ENCODE assay signal across 17 cellular contexts in the genomic region with DNA sequence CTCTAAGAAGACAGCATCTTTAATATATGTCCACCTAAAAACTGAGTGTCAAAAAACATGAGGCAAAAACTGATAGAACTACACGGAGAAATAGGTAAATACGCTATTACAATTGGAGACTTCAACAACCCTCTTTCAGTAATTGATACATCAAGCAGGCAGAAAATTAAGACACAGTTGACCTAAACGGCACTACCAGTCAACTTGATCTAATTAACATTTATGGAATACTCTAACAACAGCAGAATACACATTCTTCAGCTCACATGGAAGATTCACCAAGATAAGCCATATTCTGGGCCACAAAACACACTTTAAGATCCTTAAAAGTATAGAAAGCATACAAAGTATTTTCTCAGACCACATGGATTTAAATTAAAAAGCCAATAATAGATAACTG.
DNase-seq lines count a peak whose midpoint lies in the region; ATAC-seq and TF ChIP-seq lines count a peak whose summit lies in the region.
"Had no signal": no experiment of that assay in that cellular context is flagged by ENCODE, and none has a peak within 500 bp of the region (broad histone marks: within the 10 kb centered on the region; RNA-seq: fewer than 3 reads in every experiment).

No MANE protein-coding gene starts in this region.

- peaks cover 40% of the 10 kb centered on the region for H3K36me3 Mint-ChIP-seq in activated naive CD4-positive, alpha-beta T cell treated with anti-CD3 and anti-CD28 coated beads, Interleukin-2, amount 50 U/mL, for 24 hours

- H3K36me3 ChIP-seq in HCT116 (ENCODE audit: control insufficient read depth in 1 of 2, insufficient read depth in 2 of 2, low read length in 2 of 2): peaks cover 0 to 18% of the 10 kb centered on the region in 2 experiments; a peak in 2 of 4 replicates
- peaks cover 21% of the 10 kb centered on the region for H3K36me3 ChIP-seq in brain microvascular endothelial cell (replicated peaks)
- peaks cover 17% of the 10 kb centered on the region for H3K36me3 ChIP-seq in smooth muscle cell (ENCODE audit: low read depth)
- peaks cover 22% of the 10 kb centered on the region for H3K36me3 ChIP-seq in OCI-LY7 (ENCODE audit: insufficient read depth, low read length)
- H3K36me3 ChIP-seq: gastrocnemius medialis had no signal

- POLR2A ChIA-PET in HCT116 (lab: Charles Lee): interaction anchor here (2.0 kb wide), 1 partner anchor 81 kb away, joined by 5 read pairs; no protein-coding TSS in a partner anchor
- POLR2A ChIA-PET in OCI-LY7 (lab: Charles Lee): no interaction called here

- DNase-seq in activated naive CD4-positive, alpha-beta T cell treated with Interleukin-2 at 50 U/mL for 16 hours: no peak
- no peak for DNase-seq in HCT116 (ENCODE audit: low read depth, low spot score)
- no peak for DNase-seq in brain microvascular endothelial cell
- no peak for DNase-seq in smooth muscle cell (lab: John Stamatoyannopoulos, UW; ENCODE audit: unreplicated experiment)
- DNase-seq in T1000 (lab: John Stamatoyannopoulos, UW): no peak
- no peak for DNase-seq in H4 (ENCODE audit: low spot score)
- no peak for DNase-seq in OCI-LY7 (ENCODE audit: low spot score)
- DNase-seq: activated CD4-positive, CD25-positive, alpha-beta regulatory T cell; central memory CD4-positive, alpha-beta T cell; gastrocnemius medialis; NCI-H1092 treated with DMSO at 0.1 percent for 48 hours; NCI-H2081; right cardiac atrium; T-helper 9 cell; testis had no signal

- peaks cover 19% of the 10 kb centered on the region for H3K79me2 ChIP-seq in HCT116 (ENCODE audit: insufficient read depth, low read length)
- peaks cover 44% of the 10 kb centered on the region for H3K79me2 ChIP-seq in smooth muscle cell (ENCODE audit: low read depth)
- no peaks in the 10 kb centered on the region for H3K79me2 ChIP-seq in OCI-LY7 (ENCODE audit: insufficient read depth, low read depth, low read length)

- H3K27ac Mint-ChIP-seq in activated naive CD4-positive, alpha-beta T cell treated with anti-CD3 and anti-CD28 coated beads, Interleukin-2, amount 50 U/mL, for 24 hours: peak overlapping the region; percentile 75

- H3K4me1 Mint-ChIP-seq in activated naive CD4-positive, alpha-beta T cell treated with anti-CD3 and anti-CD28 coated beads, Interleukin-2, amount 50 U/mL, for 24 hours: peaks cover 89% of the 10 kb centered on the region

- H3K4me2 ChIP-seq in HCT116 (ENCODE audit: low read length) (peak overlapping the region; percentile 81; the same call in 1 of the 2 replicates), smooth muscle cell (no peak overlapping the region), OCI-LY7 (ENCODE audit: low read length) (no peak overlapping the region)

- H3K9ac ChIP-seq in HCT116 (ENCODE audit: low read length) (no peak overlapping the region), smooth muscle cell (ENCODE audit: low read depth) (no peak overlapping the region)

- H3K27me3 ChIP-seq in HCT116 (ENCODE audit: insufficient read depth, low read length): no peaks in the 10 kb centered on the region
- H3K27me3 ChIP-seq in brain microvascular endothelial cell (replicated peaks): no peaks in the 10 kb centered on the region
- H3K27me3 ChIP-seq in smooth muscle cell (ENCODE audit: low read depth): no peaks in the 10 kb centered on the region
- H3K27me3 ChIP-seq: gastrocnemius medialis, testis had no signal

- BruUV-seq in HCT116 (replicated peaks; lab: Mats Ljungman, UMichigan) (no TSS peak), OCI-LY7 (replicated peaks; lab: Mats Ljungman, UMichigan) (no TSS peak)

- H2AFZ ChIP-seq in HCT116 (ENCODE audit: low read depth, low read length, poor library complexity, severe bottlenecking) (no peak overlapping the region), smooth muscle cell (ENCODE audit: low read depth) (no peak overlapping the region), OCI-LY7 (ENCODE audit: low read length) (no peak overlapping the region)

- ATAC-seq in HCT116: no peak
- ATAC-seq: gastrocnemius medialis, right cardiac atrium had no signal

- no peak for TF ChIP-seq POLR2A in HCT116 (IDR thresholded peaks at IDR 0.05; ENCODE audit: borderline replicate concordance, extremely low read depth, insufficient read depth, insufficient read length)

- no peaks in the 10 kb centered on the region for H3K27me3 Mint-ChIP-seq in activated naive CD4-positive, alpha-beta T cell treated with anti-CD3 and anti-CD28 coated beads, Interleukin-2, amount 50 U/mL, for 24 hours

- no peak for TF ChIP-seq RAD21 in HCT116 (IDR thresholded peaks at IDR 0.05; ENCODE audit: low read depth)

- TF ChIP-seq CTCF in HCT116 (IDR thresholded peaks at IDR 0.05 in 2 of 3, conservative IDR thresholded peaks at IDR 0.05 in 1 of 3; ENCODE audit: borderline replicate concordance in 1 of 3, insufficient read depth in 1 of 3, low read depth in 2 of 3, low read length in 2 of 3): no peak
- no peak for TF ChIP-seq CTCF in brain microvascular endothelial cell (IDR thresholded peaks at IDR 0.05; ENCODE audit: low read depth, low read length, missing control alignments)
- no peak for TF ChIP-seq CTCF in smooth muscle cell (IDR thresholded peaks at IDR 0.05; ENCODE audit: borderline replicate concordance, insufficient read depth, poor library complexity, severe bottlenecking)
- no peak for TF ChIP-seq CTCF in OCI-LY7 (conservative IDR thresholded peaks at IDR 0.05; ENCODE audit: low read length)

- peaks cover 61% of the 10 kb centered on the region for H3F3A ChIP-seq in smooth muscle cell (ENCODE audit: low read depth)

- RAD21 ChIA-PET in HCT116 (lab: Charles Lee; ENCODE audit: low non-redundant PET in 1 of 2, low total read pairs in 2 of 2, uncharacterized antibody in 2 of 2, unreplicated experiment in 2 of 2): no interaction called here

- H3K9me2 ChIP-seq in HCT116 (ENCODE audit: insufficient read depth) (no peaks in the 10 kb centered on the region), OCI-LY7 (ENCODE audit: insufficient read depth, low read length) (no peaks in the 10 kb centered on the region)

- in situ Hi-C loops in brain microvascular endothelial cell (cut with HindIII; ENCODE audit: low pct_ligation_motif_present, low sequenced_read_pairs): no loop called here

- peak overlapping the region; percentile 36 for H3K4me3 Mint-ChIP-seq in activated naive CD4-positive, alpha-beta T cell treated with anti-CD3 and anti-CD28 coated beads, Interleukin-2, amount 50 U/mL, for 24 hours

- no peak overlapping the region for H3K4me3 ChIP-seq in HCT116 (replicated peaks in 1 of 2; ENCODE audit: low read depth in 1 of 2, low read length in 2 of 2)
- no peak overlapping the region for H3K4me3 ChIP-seq in brain microvascular endothelial cell (ENCODE audit: low read depth, low read length)
- no peak overlapping the region for H3K4me3 ChIP-seq in smooth muscle cell
- H3K4me3 ChIP-seq in OCI-LY7 (ENCODE audit: low read depth, low read length, poor library complexity, severe bottlenecking): no peak overlapping the region
- H3K4me3 ChIP-seq: gastrocnemius medialis, SK-N-MC, testis had no signal

- CTCF ChIA-PET in HCT116 (lab: Charles Lee): no interaction called here
- CTCF ChIA-PET in OCI-LY7 (lab: Charles Lee; ENCODE audit: unreplicated experiment): no interaction called here

- H3K9me3 ChIP-seq in HCT116 (ENCODE audit: control insufficient read depth in 1 of 2, insufficient read depth in 1 of 2, low read depth in 1 of 2, low read length in 2 of 2) (peaks cover 3 to 4% of the 10 kb centered on the region in 2 experiments; a peak in 2 of 4 replicates), smooth muscle cell (replicated peaks; ENCODE audit: low read depth) (peaks cover 10% of the 10 kb centered on the region), OCI-LY7 (ENCODE audit: low read length) (no peaks in the 10 kb centered on the region)
- H3K9me3 ChIP-seq: gastrocnemius medialis, testis had no signal

- H3K27ac ChIP-seq in HCT116 (ENCODE audit: low read depth, low read length) (peak overlapping the region; percentile 94; the same call in 1 of the 2 replicates), brain microvascular endothelial cell (peak overlapping the region; percentile 100), smooth muscle cell (ENCODE audit: low read depth) (peak overlapping the region; percentile 100), OCI-LY7 (ENCODE audit: low read depth, low read length, poor library complexity, severe bottlenecking) (no peak overlapping the region)
- H3K27ac ChIP-seq: SK-N-MC, testis had no signal

- no peaks in the 10 kb centered on the region for H4K20me1 ChIP-seq in HCT116 (ENCODE audit: insufficient read depth)
- H4K20me1 ChIP-seq in smooth muscle cell (ENCODE audit: low read depth): peaks cover 91% of the 10 kb centered on the region
- no peaks in the 10 kb centered on the region for H4K20me1 ChIP-seq in OCI-LY7 (ENCODE audit: insufficient read depth, low read length)

- 85% methylated on average over 3 of the region's 3 CpGs for whole genome bisulfite sequencing in smooth muscle cell (ENCODE audit: low lambda C conversion rate)

- H3K4me1 ChIP-seq in HCT116 (ENCODE audit: control insufficient read depth in 1 of 2, insufficient read depth in 2 of 2, low read length in 2 of 2) (peaks cover 63 to 83% of the 10 kb centered on the region in 2 experiments), smooth muscle cell (ENCODE audit: low read depth) (no peaks in the 10 kb centered on the region), OCI-LY7 (ENCODE audit: insufficient read depth, low read length, poor library complexity, severe bottlenecking) (peaks cover 18% of the 10 kb centered on the region)

- intact Hi-C loops in HCT116 (cut with micrococcal nuclease): loop anchor here (2.0 kb wide), 1 partner anchor 36 kb away; no protein-coding TSS in a partner anchor
- intact Hi-C loops in OCI-LY7 (cut with micrococcal nuclease; ENCODE audit: unreplicated experiment): no loop called here

- peaks cover 14% of the 10 kb centered on the region for H3K9me3 Mint-ChIP-seq in activated naive CD4-positive, alpha-beta T cell treated with anti-CD3 and anti-CD28 coated beads, Interleukin-2, amount 50 U/mL, for 24 hours

TF ChIP-seq in HCT116, 20 proteins besides CTCF, POLR2A, EP300 and RAD21:
- no peak for TF ChIP-seq MAX (IDR thresholded peaks at IDR 0.05)
TF ChIP-seq in HCT116: peak in this region for 0.
